ENCODE assay signal across 16 cellular contexts in the genomic region with DNA sequence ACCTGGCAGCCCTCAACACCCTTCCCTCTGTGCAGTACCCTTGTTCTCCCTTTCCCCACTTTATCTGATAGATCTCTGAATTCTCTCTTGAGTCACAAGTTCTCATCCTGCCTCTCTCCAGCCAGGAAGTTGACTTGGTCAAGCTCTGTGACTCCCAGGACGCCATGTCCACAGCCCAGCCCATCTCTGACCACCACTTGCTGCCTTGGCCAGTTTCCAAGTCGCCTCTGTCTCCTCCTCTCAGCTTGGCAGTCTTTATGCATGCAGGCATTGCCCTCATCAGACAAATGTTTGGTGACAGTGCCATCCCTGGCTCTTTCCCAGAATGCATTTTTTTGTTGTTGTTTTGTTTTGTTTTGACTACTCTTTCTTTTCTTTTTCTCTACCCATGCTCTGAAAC. TPM values are rescaled to one million over a fixed set of nuclear protein-coding genes. Genes with fewer than 3 reads are reported as not detected.
DNase-seq lines count a peak whose midpoint lies in the region; ATAC-seq, FAIRE-seq and TF ChIP-seq lines count a peak whose summit lies in the region.
"Had no signal": no experiment of that assay in that cellular context is flagged by ENCODE, and none has a peak within 500 bp of the region (broad histone marks: within the 10 kb centered on the region; RNA-seq: fewer than 3 reads in every experiment).

No MANE protein-coding gene starts in this region.

- no peaks in the 10 kb centered on the region for H3K79me2 ChIP-seq in astrocyte (ENCODE audit: insufficient read depth, low read length)

- no peaks in the 10 kb centered on the region for H3K9me3 ChIP-seq in astrocyte (ENCODE audit: insufficient read depth, low read depth, low read length)
- H3K9me3 ChIP-seq: HAP-1 had no signal

- no peaks in the 10 kb centered on the region for H3K27me3 Mint-ChIP-seq in astrocyte (ENCODE audit: low read depth, unreplicated experiment)
- H3K27me3 Mint-ChIP-seq in natural killer cell treated with Interleukin-12 subunit alpha and Interleukin-12 subunit beta and Interleukin-15 and Interleukin-18, amount 100 ng/mL, for 72 hours: no peaks in the 10 kb centered on the region
- H3K27me3 Mint-ChIP-seq: B cell; CD4-positive, alpha-beta T cell had no signal

- H2AFZ ChIP-seq in astrocyte (ENCODE audit: low read depth, low read length): no peak overlapping the region

- H3K27ac Mint-ChIP-seq in astrocyte (ENCODE audit: unreplicated experiment): peak overlapping the region; percentile 23
- no peak overlapping the region for H3K27ac Mint-ChIP-seq in natural killer cell treated with Interleukin-12 subunit alpha and Interleukin-12 subunit beta and Interleukin-15 and Interleukin-18, amount 100 ng/mL, for 72 hours
- H3K27ac Mint-ChIP-seq: B cell; CD4-positive, alpha-beta T cell had no signal

- peak; percentile 38 for DNase-seq in LHCN-M2 (ENCODE audit: low read depth)
- no peak for DNase-seq in astrocyte (ENCODE audit: low read depth)
- DNase-seq in kidney tubule cell (ENCODE audit: low spot score): peak; percentile 17
- no peak for DNase-seq in natural killer cell treated with Interleukin-12 subunit alpha and Interleukin-12 subunit beta and Interleukin-15 and Interleukin-18, amount 100 ng/mL, for 72 hours (ENCODE audit: low spot score)
- no peak for DNase-seq in GM03348 (ENCODE audit: low spot score)
- DNase-seq in coronary artery (ENCODE audit: low spot score): no peak
- DNase-seq in H7: no peak
- DNase-seq: C1 segment of cervical spinal cord; CD4-positive, alpha-beta T cell; DMS79; GOT3 had no signal

- no peak for FAIRE-seq in astrocyte (lab: Jason Lieb, UNC)
- FAIRE-seq: A204.1, G401.6, GM12892 had no signal

- H3K4me3 Mint-ChIP-seq in astrocyte (ENCODE audit: unreplicated experiment): no peak overlapping the region
- H3K4me3 Mint-ChIP-seq in natural killer cell treated with Interleukin-12 subunit alpha and Interleukin-12 subunit beta and Interleukin-15 and Interleukin-18, amount 100 ng/mL, for 72 hours: no peak overlapping the region
- H3K4me3 Mint-ChIP-seq: B cell; CD4-positive, alpha-beta T cell had no signal

- H3K27me3 ChIP-seq in astrocyte (ENCODE audit: insufficient read depth, low read length) (no peaks in the 10 kb centered on the region), H7 (ENCODE audit: control insufficient read depth, insufficient read depth, low read length) (no peaks in the 10 kb centered on the region)

- H4K20me1 ChIP-seq in astrocyte (ENCODE audit: insufficient read depth, low read length): no peaks in the 10 kb centered on the region

- peaks cover 10% of the 10 kb centered on the region for H3K9me3 Mint-ChIP-seq in astrocyte (ENCODE audit: unreplicated experiment)
- H3K9me3 Mint-ChIP-seq in natural killer cell treated with Interleukin-12 subunit alpha and Interleukin-12 subunit beta and Interleukin-15 and Interleukin-18, amount 100 ng/mL, for 72 hours: peaks cover 5% of the 10 kb centered on the region

- H3K9ac ChIP-seq in astrocyte (ENCODE audit: low read length): no peak overlapping the region

- H3K27ac ChIP-seq in astrocyte (ENCODE audit: low read depth, low read length) (no peak overlapping the region), coronary artery (no peak overlapping the region)

- TF ChIP-seq CTCF in astrocyte (IDR thresholded peaks at IDR 0.05; ENCODE audit: insufficient read depth, low read depth, low read length): no peak
- TF ChIP-seq CTCF in coronary artery (IDR thresholded peaks at IDR 0.05): no peak

- no peak overlapping the region for H3K4me2 ChIP-seq in astrocyte (ENCODE audit: low read length)

- ATAC-seq in natural killer cell treated with Interleukin-12 subunit alpha and Interleukin-12 subunit beta and Interleukin-15 and Interleukin-18, amount 100 ng/mL, for 72 hours: no peak

- peaks cover 14% of the 10 kb centered on the region for H3K36me3 Mint-ChIP-seq in astrocyte (ENCODE audit: low read depth, unreplicated experiment)
- peaks cover 12% of the 10 kb centered on the region for H3K36me3 Mint-ChIP-seq in natural killer cell treated with Interleukin-12 subunit alpha and Interleukin-12 subunit beta and Interleukin-15 and Interleukin-18, amount 100 ng/mL, for 72 hours

- H3K4me3 ChIP-seq in astrocyte (ENCODE audit: insufficient read depth, low read depth, low read length): no peak overlapping the region
- H3K4me3 ChIP-seq in coronary artery: no peak overlapping the region
- H3K4me3 ChIP-seq in H7 (ENCODE audit: insufficient read depth, low read depth, low read length): no peak overlapping the region
- H3K4me3 ChIP-seq: HAP-1 had no signal

- H3K36me3 ChIP-seq in astrocyte (ENCODE audit: insufficient read depth, low read length) (no peaks in the 10 kb centered on the region), H7 (replicated peaks; ENCODE audit: control insufficient read depth, insufficient read depth, low read length) (no peaks in the 10 kb centered on the region)
- H3K36me3 ChIP-seq: HAP-1 had no signal

- H3K4me1 ChIP-seq in astrocyte (ENCODE audit: insufficient read depth, low read length): no peaks in the 10 kb centered on the region
- H3K4me1 ChIP-seq: HAP-1 had no signal

- no peaks in the 10 kb centered on the region for H3K4me1 Mint-ChIP-seq in astrocyte (ENCODE audit: low read depth, unreplicated experiment)
- no peaks in the 10 kb centered on the region for H3K4me1 Mint-ChIP-seq in natural killer cell treated with Interleukin-12 subunit alpha and Interleukin-12 subunit beta and Interleukin-15 and Interleukin-18, amount 100 ng/mL, for 72 hours (ENCODE audit: low read depth in 2 of 2)
- H3K4me1 Mint-ChIP-seq: B cell had no signal

RNA-seq across cellular contexts. Expression of gene ZNF35, which starts 25.7 kb away (rescaled TPM):
- total RNA-seq in LHCN-M2 (2014; rRNA removed) (17.1 and 20.1 TPM in 2 replicates), astrocyte (14.5 and 16.8 TPM in 2 replicates)
- polyA plus RNA-seq in LHCN-M2 (2012): 5.7 TPM
- 10 to 100 TPM; 11.4 to 15.8 TPM for total RNA-seq in natural killer cell treated with Interleukin-12 subunit alpha and Interleukin-12 subunit beta and Interleukin-15 and Interleukin-18, amount 100 ng/mL, for 72 hours
- total RNA-seq in H7 (2014; rRNA removed; shearing (Covaris generic)): 13.7 and 15.5 TPM in 2 replicates

RNA-seq across cellular contexts. Expression of gene ZNF502, which starts 38.2 kb away (rescaled TPM):
- total RNA-seq in LHCN-M2 (2014; rRNA removed) (2.5 and 4.3 TPM in 2 replicates), astrocyte (1.9 and 2.2 TPM in 2 replicates)
- 1.2 TPM for polyA plus RNA-seq in LHCN-M2 (2012)
- 1 to 10 TPM; 1.8 to 3.8 TPM for total RNA-seq in natural killer cell treated with Interleukin-12 subunit alpha and Interleukin-12 subunit beta and Interleukin-15 and Interleukin-18, amount 100 ng/mL, for 72 hours
- 0.55 and 0.62 TPM in 2 replicates for total RNA-seq in H7 (2014; rRNA removed; shearing (Covaris generic))

RNA-seq across cellular contexts. Expression of gene ZNF197, which starts 49.4 kb away (rescaled TPM):
- total RNA-seq in LHCN-M2 (2014; rRNA removed) (15.6 and 19.6 TPM in 2 replicates), astrocyte (20.4 and 23.6 TPM in 2 replicates)
- 5.9 TPM for polyA plus RNA-seq in LHCN-M2 (2012)
- total RNA-seq in natural killer cell treated with Interleukin-12 subunit alpha and Interleukin-12 subunit beta and Interleukin-15 and Interleukin-18, amount 100 ng/mL, for 72 hours: 10 to 100 TPM; 13.2 to 16.7 TPM
- total RNA-seq in H7 (2014; rRNA removed; shearing (Covaris generic)): 10.3 and 10.5 TPM in 2 replicates

RNA-seq across cellular contexts. Expression of gene ZNF501, which starts 55.2 kb away (rescaled TPM):
- total RNA-seq in LHCN-M2 (2014; rRNA removed) (0.45 and 1.3 TPM in 2 replicates), astrocyte (1.2 and 2.2 TPM in 2 replicates)
- polyA plus RNA-seq in LHCN-M2 (2012): 0.44 TPM
- total RNA-seq in natural killer cell treated with Interleukin-12 subunit alpha and Interleukin-12 subunit beta and Interleukin-15 and Interleukin-18, amount 100 ng/mL, for 72 hours: 1 to 10 TPM in 1 of 2 donors, under 1 TPM in 1; 0.61 to 3.2 TPM
- 0.04 and 0.17 TPM in 2 replicates for total RNA-seq in H7 (2014; rRNA removed; shearing (Covaris generic))

Comparison
In these comparisons a context has a peak if more than half of its experiments do, and no peak if none do; other contexts are left out.
1. DNase-seq: peak in LHCN-M2 (single experiment) and kidney tubule cell (single experiment); none in astrocyte (single experiment), natural killer cell treated with Interleukin-12 subunit alpha and Interleukin-12 subunit beta and Interleukin-15 and Interleukin-18, amount 100 ng/mL, for 72 hours (single experiment), GM03348 (single experiment), coronary artery (single experiment) and H7 (single experiment).